9 cellular contexts compared by ENCODE assay signal in the genomic region with DNA sequence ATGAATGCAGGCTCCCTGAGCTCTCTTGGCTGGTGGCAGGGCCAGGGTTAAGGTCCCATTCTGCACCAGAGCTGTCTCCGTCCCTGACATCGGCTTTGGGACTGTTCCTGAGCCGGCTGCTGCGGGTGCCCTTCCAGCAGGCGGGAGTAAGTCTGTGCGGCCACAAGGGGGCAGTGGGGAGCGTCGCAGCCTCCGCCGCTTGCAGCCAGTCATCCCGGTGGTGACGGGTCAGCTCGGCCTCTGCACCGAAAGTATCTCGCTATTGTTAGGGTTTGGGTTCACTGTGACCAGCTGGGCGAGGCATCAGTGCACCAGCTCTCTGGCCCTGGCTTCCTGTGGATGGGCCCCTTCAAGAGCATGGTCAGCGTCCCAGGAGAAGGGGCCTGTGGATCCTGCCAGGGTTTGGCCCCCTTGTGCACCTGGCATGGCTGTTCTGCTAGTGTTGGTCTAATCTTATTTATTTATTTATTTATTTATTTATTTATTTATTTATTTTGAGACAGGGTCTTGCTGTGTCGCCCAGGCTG. TPM values are rescaled to one million over a fixed set of nuclear protein-coding genes. Genes with fewer than 3 reads are reported as not detected.
DNase-seq lines count a peak whose midpoint lies in the region; ATAC-seq and TF ChIP-seq lines count a peak whose summit lies in the region.
"Had no signal": no experiment of that assay in that cellular context is flagged by ENCODE, and none has a peak within 500 bp of the region (broad histone marks: within the 10 kb centered on the region; RNA-seq: fewer than 3 reads in every experiment).

No MANE protein-coding gene starts in this region.

- TF ChIP-seq EP300 in tibial nerve (IDR thresholded peaks at IDR 0.05) = peak in 1 of 2 donors; percentile 16

- peak overlapping the region in 1 of 4 donors; percentile 30 for H3K4me3 ChIP-seq in tibial nerve
- H3K4me3 ChIP-seq: skin epidermis had no signal

- TF ChIP-seq CTCF in GM12872 (IDR thresholded peaks at IDR 0.05; ENCODE audit: insufficient read depth, low read depth, low read length) = peak; percentile 99
- peak; percentile 88 to 97 (median 93) for TF ChIP-seq CTCF in tibial nerve (IDR thresholded peaks at IDR 0.05)

- peak; percentile 95 for DNase-seq in HuH-7.5 (ENCODE audit: low spot score)
- DNase-seq in SKM-1 treated with dmso at 0.1 percent for 144 hours (lab: John Stamatoyannopoulos, UW; ENCODE audit: unreplicated experiment) = peak; percentile 65
- peak; percentile 79 for DNase-seq in activated naive CD8-positive, alpha-beta T cell treated with anti-CD3 and anti-CD28 coated beads for 36 hours
- DNase-seq in Right ventricle myocardium inferior (ENCODE audit: missing footprints) = peak; percentile 90
- peak; percentile 53 to 97 (median 83) for DNase-seq in posterior cingulate gyrus
- DNase-seq in tibial nerve (ENCODE audit: low spot score in 2 of 2) = peak; percentile 28 to 29

- no peaks in the 10 kb centered on the region for H3K27me3 Mint-ChIP-seq in activated naive CD8-positive, alpha-beta T cell treated with anti-CD3 and anti-CD28 coated beads for 36 hours

- H3K36me3 ChIP-seq in tibial nerve = peaks cover 0 to 11% (median 0%) of the 10 kb centered on the region in 3 donors

- intact Hi-C loops in Right ventricle myocardium inferior (cut with DNase I) = no loop called here
- intact Hi-C loops in posterior cingulate gyrus (cut with DNase I) = no loop called here

- ATAC-seq in Right ventricle myocardium inferior (peak; percentile 45), HG02571 (IDR thresholded peaks at IDR 0.05; ENCODE audit: unreplicated experiment) (no peak)

- H3K4me1 ChIP-seq in tibial nerve = peaks cover 3 to 48% (median 20%) of the 10 kb centered on the region in 4 donors

- H3K4me3 Mint-ChIP-seq in activated naive CD8-positive, alpha-beta T cell treated with anti-CD3 and anti-CD28 coated beads for 36 hours = no peak overlapping the region

- no peaks in the 10 kb centered on the region for H3K36me3 Mint-ChIP-seq in activated naive CD8-positive, alpha-beta T cell treated with anti-CD3 and anti-CD28 coated beads for 36 hours

- H3K27me3 ChIP-seq in tibial nerve = no peaks in the 10 kb centered on the region

- no peaks in the 10 kb centered on the region for H3K9me3 Mint-ChIP-seq in activated naive CD8-positive, alpha-beta T cell treated with anti-CD3 and anti-CD28 coated beads for 36 hours

- H3K27ac Mint-ChIP-seq in activated naive CD8-positive, alpha-beta T cell treated with anti-CD3 and anti-CD28 coated beads for 36 hours = no peak overlapping the region

- TF ChIP-seq POLR2A in tibial nerve (IDR thresholded peaks at IDR 0.05) = no peak

- peak overlapping the region in 1 of 4 donors; percentile 26 for H3K27ac ChIP-seq in tibial nerve

- WGBS in tibial nerve, 2 donors = 10 to 18% methylated on average over 9 to 18 of the region's 18 CpGs

- peaks cover 22% of the 10 kb centered on the region for H3K4me1 Mint-ChIP-seq in activated naive CD8-positive, alpha-beta T cell treated with anti-CD3 and anti-CD28 coated beads for 36 hours

- H3K9me3 ChIP-seq in tibial nerve = no peaks in the 10 kb centered on the region

RNA-seq across cellular contexts. Expression of gene NDUFB7, which starts 15.1 kb away (rescaled TPM):
- total RNA-seq in activated naive CD8-positive, alpha-beta T cell treated with anti-CD3 and anti-CD28 coated beads for 36 hours = 100 to 1,000 TPM; 128 to 129 TPM
- 529 TPM for total RNA-seq in Right ventricle myocardium inferior
- total RNA-seq in tibial nerve = 100 to 1,000 TPM; 315 to 444 (median 398) TPM

RNA-seq across cellular contexts. Expression of gene CLEC17A, which starts 26.2 kb away (rescaled TPM):
- total RNA-seq in activated naive CD8-positive, alpha-beta T cell treated with anti-CD3 and anti-CD28 coated beads for 36 hours = under 1 TPM; 0.64 to 0.84 TPM
- total RNA-seq in Right ventricle myocardium inferior (not detected), tibial nerve (under 1 TPM in 1 of 4 donors, not detected in 3; 0.60 TPM)

RNA-seq across cellular contexts. Expression of gene TECR, which starts 27.3 kb away (rescaled TPM):
- total RNA-seq in activated naive CD8-positive, alpha-beta T cell treated with anti-CD3 and anti-CD28 coated beads for 36 hours = 10 to 100 TPM; 86.1 to 88.7 TPM
- total RNA-seq in Right ventricle myocardium inferior (77.4 TPM), tibial nerve (10 to 100 TPM; 33.1 to 55.1 (median 43.6) TPM)

RNA-seq across cellular contexts. Expression of gene DNAJB1, which starts 38.5 kb away (rescaled TPM):
- total RNA-seq in activated naive CD8-positive, alpha-beta T cell treated with anti-CD3 and anti-CD28 coated beads for 36 hours = 10 to 100 TPM; 45.0 to 45.7 TPM
- total RNA-seq in Right ventricle myocardium inferior (46.9 TPM), tibial nerve (100 to 1,000 TPM in 1 of 4 donors, 10 to 100 TPM in 3; 48.9 to 132 (median 73.9) TPM)

Comparison
In these comparisons a context has a peak if more than half of its experiments do, and no peak if none do; other contexts are left out.
1. DNase-seq: peak in every context shown above with its lines; median percentile 95 in HuH-7.5; 90 in Right ventricle myocardium inferior; 83 in posterior cingulate gyrus; 79 in activated naive CD8-positive, alpha-beta T cell treated with anti-CD3 and anti-CD28 coated beads for 36 hours; 65 in SKM-1 treated with dmso at 0.1 percent for 144 hours; 28 in tibial nerve.